Comparison of ENCODE assay signal across 14 cellular contexts in genomic region chr14:96508900-96509299, GRCh38. TPM values are rescaled to one million over a fixed set of nuclear protein-coding genes. Genes with fewer than 3 reads are reported as not detected.
DNase-seq lines count a peak whose midpoint lies in the region; ATAC-seq and TF ChIP-seq lines count a peak whose summit lies in the region.
"Had no signal": no experiment of that assay in that cellular context is flagged by ENCODE, and none has a peak within 500 bp of the region (broad histone marks: within the 10 kb centered on the region; RNA-seq: fewer than 3 reads in every experiment).

No MANE protein-coding gene starts in this region.

- intact Hi-C loops in Panc1 (cut with micrococcal nuclease; ENCODE audit: unreplicated experiment), result no loop called here

- no peak overlapping the region for H3K9ac ChIP-seq in BLaER1

- H3K36me3 ChIP-seq in BLaER1, result 0 out of 2 replicates have a peak, but pooled peaks cover 9% of the 10 kb centered on the region
- no peaks in the 10 kb centered on the region; the same call in 1 of the 2 replicates for H3K36me3 ChIP-seq in Panc1 (ENCODE audit: control insufficient read depth, insufficient read depth, low read length)
- H3K36me3 ChIP-seq: upper lobe of right lung had no signal

- POLR2A ChIA-PET in Panc1 (lab: Charles Lee), result no interaction called here

- H3K27me3 ChIP-seq in BLaER1, result no peaks in the 10 kb centered on the region
- H3K27me3 ChIP-seq in Panc1 (ENCODE audit: control insufficient read depth, insufficient read depth, low read length), result no peaks in the 10 kb centered on the region
- H3K27me3 ChIP-seq: upper lobe of right lung had no signal

- BruUV-seq in Panc1 (replicated peaks; lab: Mats Ljungman, UMichigan), result no TSS peak

- H3K27ac ChIP-seq in BLaER1 (no peak overlapping the region), Panc1 (ENCODE audit: low read length) (no peak overlapping the region)
- H3K27ac ChIP-seq: HL-60, upper lobe of right lung had no signal

- H3K4me1 ChIP-seq in BLaER1 (peaks cover 48% of the 10 kb centered on the region), Panc1 (ENCODE audit: control insufficient read depth, insufficient read depth, low read length) (peaks cover 47% of the 10 kb centered on the region)

- no peaks in the 10 kb centered on the region for H3K9me3 ChIP-seq in BLaER1
- H3K9me3 ChIP-seq in Panc1 (ENCODE audit: control insufficient read depth, insufficient read depth, low read depth, low read length), result no peaks in the 10 kb centered on the region
- H3K9me3 ChIP-seq: upper lobe of right lung had no signal

- CTCF ChIA-PET in Panc1 (lab: Charles Lee), result no interaction called here

- DNase-seq in EL (peak; percentile 35), Panc1 (ENCODE audit: low read depth, low spot score) (no peak), glomerular visceral epithelial cell (ENCODE audit: extremely low spot score) (peak; percentile 14), nucleus accumbens (lab: John Stamatoyannopoulos, UW) (no peak), D341Med (ENCODE audit: low spot score) (no peak), NCI-H128 (lab: John Stamatoyannopoulos, UW; ENCODE audit: unreplicated experiment) (no peak)
- DNase-seq in stimulated activated effector memory CD8-positive, alpha-beta T cell treated with anti-CD3 and anti-CD28 coated beads, Interleukin-12 subunit alpha, Interleukin-12 subunit beta, amount 100 ng/mL, for 72 hours (ENCODE audit: low spot score in 2 of 2), result no peak
- DNase-seq: nephron progenitor cell; stimulated activated CD4-positive, alpha-beta T cell treated with anti-CD3 and anti-CD28 coated beads, Interleukin-1b, Interleukin-23, amount 100 ng/mL, for 48 hours; upper lobe of right lung had no signal

- ATAC-seq in Panc1, result peak; percentile 68; the same call in 1 of the 2 replicates
- ATAC-seq in stimulated activated effector memory CD8-positive, alpha-beta T cell treated with anti-CD3 and anti-CD28 coated beads, Interleukin-12 subunit alpha, Interleukin-12 subunit beta, amount 100 ng/mL, for 72 hours, result no peak
- ATAC-seq: upper lobe of right lung had no signal

- peak overlapping the region; percentile 15; the same call in 1 of the 2 replicates for H3K4me2 ChIP-seq in BLaER1

- H3K4me3 Mint-ChIP-seq in stimulated activated effector memory CD8-positive, alpha-beta T cell treated with anti-CD3 and anti-CD28 coated beads, Interleukin-12 subunit alpha, Interleukin-12 subunit beta, amount 100 ng/mL, for 72 hours, result no peak overlapping the region
- H3K4me3 Mint-ChIP-seq: nephron progenitor cell had no signal

- H4K20me1 ChIP-seq in BLaER1, result peaks cover 100% of the 10 kb centered on the region

- H3K4me3 ChIP-seq in BLaER1, result no peak overlapping the region
- no peak overlapping the region for H3K4me3 ChIP-seq in Panc1 (ENCODE audit: low read depth in 2 of 2, low read length in 2 of 2)
- H3K4me3 ChIP-seq: SK-N-MC, upper lobe of right lung had no signal

- peaks cover 25% of the 10 kb centered on the region for H3K36me3 Mint-ChIP-seq in stimulated activated effector memory CD8-positive, alpha-beta T cell treated with anti-CD3 and anti-CD28 coated beads, Interleukin-12 subunit alpha, Interleukin-12 subunit beta, amount 100 ng/mL, for 72 hours

- H3K27ac Mint-ChIP-seq in stimulated activated effector memory CD8-positive, alpha-beta T cell treated with anti-CD3 and anti-CD28 coated beads, Interleukin-12 subunit alpha, Interleukin-12 subunit beta, amount 100 ng/mL, for 72 hours, result no peak overlapping the region
- H3K27ac Mint-ChIP-seq: nephron progenitor cell had no signal

- in situ Hi-C loops in Panc1 (cut with HindIII; ENCODE audit: low pct_unique_long_range_greater_than_20kb, low sequenced_read_pairs), result no loop called here

- H3K9me3 Mint-ChIP-seq in stimulated activated effector memory CD8-positive, alpha-beta T cell treated with anti-CD3 and anti-CD28 coated beads, Interleukin-12 subunit alpha, Interleukin-12 subunit beta, amount 100 ng/mL, for 72 hours, result no peaks in the 10 kb centered on the region
- H3K9me3 Mint-ChIP-seq: activated naive CD4-positive, alpha-beta T cell treated with anti-CD3 and anti-CD28 coated beads, Interleukin-2, amount 50 U/mL, for 24 hours had no signal

- no peak for TF ChIP-seq CTCF in Panc1 (IDR thresholded peaks at IDR 0.05)

- peaks cover 73% of the 10 kb centered on the region for H3K4me1 Mint-ChIP-seq in stimulated activated effector memory CD8-positive, alpha-beta T cell treated with anti-CD3 and anti-CD28 coated beads, Interleukin-12 subunit alpha, Interleukin-12 subunit beta, amount 100 ng/mL, for 72 hours

RNA-seq across cellular contexts. Expression of gene PAPOLA, which starts 6.7 kb away (rescaled TPM):
- 125 TPM for total RNA-seq in Panc1 (2021; ENCODE audit: unreplicated experiment)
- polyA plus RNA-seq in Panc1 (2012; ENCODE audit: insufficient read length), result 71.1 TPM

Comparison
In these comparisons a context has a peak if more than half of its experiments do, and no peak if none do; other contexts are left out.
1. DNase-seq: peak in EL (single experiment) and glomerular visceral epithelial cell (single experiment); none in Panc1 (single experiment), nucleus accumbens (0 of 56), D341Med (single experiment), stimulated activated effector memory CD8-positive, alpha-beta T cell treated with anti-CD3 and anti-CD28 coated beads, Interleukin-12 subunit alpha, Interleukin-12 subunit beta, amount 100 ng/mL, for 72 hours (0 of 2) and NCI-H128 (single experiment).